ENCODE assay signal across 13 cellular contexts in genomic region chr11:72739240-72740059, GRCh38. TPM values are rescaled to one million over a fixed set of nuclear protein-coding genes. Genes with fewer than 3 reads are reported as not detected.
DNase-seq lines count a peak whose midpoint lies in the region; ATAC-seq, FAIRE-seq and TF ChIP-seq lines count a peak whose summit lies in the region.
"Had no signal": no experiment of that assay in that cellular context is flagged by ENCODE, and none has a peak within 500 bp of the region (broad histone marks: within the 10 kb centered on the region; RNA-seq: fewer than 3 reads in every experiment).

No MANE protein-coding gene starts in this region.

- peaks cover 40% of the 10 kb centered on the region for H3K79me2 ChIP-seq in astrocyte (ENCODE audit: insufficient read depth, low read length)

- no peak overlapping the region for H3K4me2 ChIP-seq in astrocyte (ENCODE audit: low read length)

- H4K20me1 ChIP-seq in astrocyte (ENCODE audit: insufficient read depth, low read length): peaks cover 58% of the 10 kb centered on the region

- DNase-seq in CD8-positive, alpha-beta memory T cell: no peak
- DNase-seq in HL-60 (ENCODE audit: low read depth in 1 of 2, low spot score in 1 of 2) (no peak), astrocyte (ENCODE audit: low read depth) (no peak), cerebellar nuclear complex (lab: John Stamatoyannopoulos, UW) (no peak), NCI-H2227 (lab: John Stamatoyannopoulos, UW; ENCODE audit: unreplicated experiment) (no peak), sciatic nerve (ENCODE audit: low spot score) (no peak)
- DNase-seq in natural killer cell treated with Interleukin-12 subunit alpha and Interleukin-12 subunit beta and Interleukin-15 and Interleukin-18, amount 100 ng/mL, for 72 hours (ENCODE audit: low spot score): no peak
- DNase-seq: activated effector memory CD4-positive, alpha-beta T cell treated with Interleukin-2 at 50 U/mL for 16 hours; DMS79; islet precursor cell; NCI-H526 treated with DMSO at 0.1 percent for 48 hours; stimulated activated CD8-positive, alpha-beta memory T cell treated with anti-CD3 and anti-CD28 coated beads, Interleukin-4, amount 100 ng/mL, for 48 hours had no signal

- intact Hi-C loops in sciatic nerve (cut with DNase I): no loop called here

- H3K27me3 ChIP-seq in CD8-positive, alpha-beta memory T cell (ENCODE audit: insufficient read depth, low read length, poor library complexity, severe bottlenecking): no peaks in the 10 kb centered on the region
- H3K27me3 ChIP-seq in HL-60 (ENCODE audit: insufficient read depth, poor library complexity, severe bottlenecking) (no peaks in the 10 kb centered on the region), astrocyte (ENCODE audit: insufficient read depth, low read length) (no peaks in the 10 kb centered on the region)

- H3K4me1 ChIP-seq in CD8-positive, alpha-beta memory T cell (ENCODE audit: insufficient read depth, low read length): peaks cover 90% of the 10 kb centered on the region
- H3K4me1 ChIP-seq in astrocyte (ENCODE audit: insufficient read depth, low read length): peaks cover 48% of the 10 kb centered on the region

- POLR2A ChIA-PET in CD8-positive, alpha-beta memory T cell (lab: Charles Lee): no interaction called here

- peak overlapping the region in 6 of 7 donors; percentile 10 to 81 (median 55) for H3K4me3 Mint-ChIP-seq in CD8-positive, alpha-beta memory T cell
- H3K4me3 Mint-ChIP-seq in astrocyte (ENCODE audit: unreplicated experiment): no peak overlapping the region
- peak overlapping the region; percentile 84 for H3K4me3 Mint-ChIP-seq in natural killer cell treated with Interleukin-12 subunit alpha and Interleukin-12 subunit beta and Interleukin-15 and Interleukin-18, amount 100 ng/mL, for 72 hours

- no peaks in the 10 kb centered on the region for H3K27me3 Mint-ChIP-seq in CD8-positive, alpha-beta memory T cell
- H3K27me3 Mint-ChIP-seq in astrocyte (ENCODE audit: low read depth, unreplicated experiment): peaks cover 3% of the 10 kb centered on the region
- no peaks in the 10 kb centered on the region for H3K27me3 Mint-ChIP-seq in natural killer cell treated with Interleukin-12 subunit alpha and Interleukin-12 subunit beta and Interleukin-15 and Interleukin-18, amount 100 ng/mL, for 72 hours

- TF ChIP-seq CTCF in HL-60 (IDR thresholded peaks at IDR 0.05; ENCODE audit: insufficient read depth, low read length) (no peak), astrocyte (IDR thresholded peaks at IDR 0.05; ENCODE audit: insufficient read depth, low read depth, low read length) (no peak)

- H3K27ac Mint-ChIP-seq in CD8-positive, alpha-beta memory T cell: peak overlapping the region; percentile 97 to 100 (median 98)
- H3K27ac Mint-ChIP-seq in astrocyte (ENCODE audit: unreplicated experiment): peak overlapping the region; percentile 26
- peak overlapping the region; percentile 95 to 96 for H3K27ac Mint-ChIP-seq in natural killer cell treated with Interleukin-12 subunit alpha and Interleukin-12 subunit beta and Interleukin-15 and Interleukin-18, amount 100 ng/mL, for 72 hours

- ATAC-seq in natural killer cell treated with Interleukin-12 subunit alpha and Interleukin-12 subunit beta and Interleukin-15 and Interleukin-18, amount 100 ng/mL, for 72 hours: peak in 1 of 2 donors; percentile 29
- no peak for ATAC-seq in sciatic nerve
- no peak for ATAC-seq in HG03039 (IDR thresholded peaks at IDR 0.05; ENCODE audit: unreplicated experiment)

- no peak overlapping the region for H3K4me3 ChIP-seq in CD8-positive, alpha-beta memory T cell (ENCODE audit: low read length)
- H3K4me3 ChIP-seq in HL-60 (replicated peaks; ENCODE audit: insufficient read depth, low read length): peak overlapping the region; percentile 52
- H3K4me3 ChIP-seq in astrocyte (ENCODE audit: insufficient read depth, low read depth, low read length): no peak overlapping the region

- H3K4me1 Mint-ChIP-seq in CD8-positive, alpha-beta memory T cell: peaks cover 74 to 93% (median 80%) of the 10 kb centered on the region in 3 donors
- H3K4me1 Mint-ChIP-seq in astrocyte (ENCODE audit: low read depth, unreplicated experiment): peaks cover 49% of the 10 kb centered on the region
- H3K4me1 Mint-ChIP-seq in natural killer cell treated with Interleukin-12 subunit alpha and Interleukin-12 subunit beta and Interleukin-15 and Interleukin-18, amount 100 ng/mL, for 72 hours (ENCODE audit: low read depth in 2 of 2): peaks cover 78 to 84% of the 10 kb centered on the region in 2 donors

- no peaks in the 10 kb centered on the region for H3K9me3 Mint-ChIP-seq in CD8-positive, alpha-beta memory T cell
- H3K9me3 Mint-ChIP-seq in astrocyte (ENCODE audit: unreplicated experiment): no peaks in the 10 kb centered on the region
- H3K9me3 Mint-ChIP-seq in natural killer cell treated with Interleukin-12 subunit alpha and Interleukin-12 subunit beta and Interleukin-15 and Interleukin-18, amount 100 ng/mL, for 72 hours: no peaks in the 10 kb centered on the region

- H3K27ac ChIP-seq in CD8-positive, alpha-beta memory T cell (ENCODE audit: low read depth, low read length): peak overlapping the region; percentile 16
- H3K27ac ChIP-seq in HL-60 (replicated peaks) (peak overlapping the region; percentile 82), astrocyte (ENCODE audit: low read depth, low read length) (no peak overlapping the region)

- no peak overlapping the region for H3K9ac ChIP-seq in astrocyte (ENCODE audit: low read length)

- H3K36me3 ChIP-seq in CD8-positive, alpha-beta memory T cell (ENCODE audit: insufficient read depth, low read length): no peaks in the 10 kb centered on the region
- H3K36me3 ChIP-seq in astrocyte (ENCODE audit: insufficient read depth, low read length): no peaks in the 10 kb centered on the region

- FAIRE-seq in astrocyte (lab: Jason Lieb, UNC): no peak

- CTCF ChIA-PET in CD8-positive, alpha-beta memory T cell (lab: Charles Lee): interaction anchor here (0.9 to 1.5 kb wide), 4 partner anchors 8 to 73 kb away, joined by 3 read pairs; no protein-coding TSS in a partner anchor

- no peaks in the 10 kb centered on the region for H3K9me3 ChIP-seq in CD8-positive, alpha-beta memory T cell (ENCODE audit: low read length)
- no peaks in the 10 kb centered on the region for H3K9me3 ChIP-seq in astrocyte (ENCODE audit: insufficient read depth, low read depth, low read length)

- no peak overlapping the region for H2AFZ ChIP-seq in astrocyte (ENCODE audit: low read depth, low read length)

- no peaks in the 10 kb centered on the region for H3K36me3 Mint-ChIP-seq in CD8-positive, alpha-beta memory T cell
- H3K36me3 Mint-ChIP-seq in astrocyte (ENCODE audit: low read depth, unreplicated experiment): peaks cover 6% of the 10 kb centered on the region
- H3K36me3 Mint-ChIP-seq in natural killer cell treated with Interleukin-12 subunit alpha and Interleukin-12 subunit beta and Interleukin-15 and Interleukin-18, amount 100 ng/mL, for 72 hours: no peaks in the 10 kb centered on the region

RNA-seq across cellular contexts. Expression of gene ARAP1, which starts 12.8 kb away (rescaled TPM):
- total RNA-seq in CD8-positive, alpha-beta memory T cell: 10 to 100 TPM; 61.2 to 64.0 TPM
- 39.8 TPM for polyA plus RNA-seq in CD8-positive, alpha-beta memory T cell
- total RNA-seq in astrocyte (31.9 and 33.8 TPM in 2 replicates), sciatic nerve (129 TPM)
- 100 to 1,000 TPM; 206 to 220 TPM for total RNA-seq in natural killer cell treated with Interleukin-12 subunit alpha and Interleukin-12 subunit beta and Interleukin-15 and Interleukin-18, amount 100 ng/mL, for 72 hours

RNA-seq across cellular contexts. Expression of gene STARD10, which starts 54.4 kb away (rescaled TPM):
- 10 to 100 TPM; 13.8 to 15.9 TPM for total RNA-seq in CD8-positive, alpha-beta memory T cell
- polyA plus RNA-seq in CD8-positive, alpha-beta memory T cell: 21.8 TPM
- 38.4 and 42.3 TPM in 2 replicates for total RNA-seq in astrocyte
- 10 to 100 TPM in 1 of 2 donors, 1 to 10 TPM in 1; 9.5 to 17.8 TPM for total RNA-seq in natural killer cell treated with Interleukin-12 subunit alpha and Interleukin-12 subunit beta and Interleukin-15 and Interleukin-18, amount 100 ng/mL, for 72 hours
- total RNA-seq in sciatic nerve: 27.2 TPM

Comparison
In these comparisons a context has a peak if more than half of its experiments do, and no peak if none do; other contexts are left out.
1. H3K27ac Mint-ChIP-seq: peak in every context shown above with its lines; median percentile 98 in CD8-positive, alpha-beta memory T cell; 96 in natural killer cell treated with Interleukin-12 subunit alpha and Interleukin-12 subunit beta and Interleukin-15 and Interleukin-18, amount 100 ng/mL, for 72 hours; 26 in astrocyte.